1 cellular context compared by ENCODE assay signal in genomic region chr3:63969866-63970265, GRCh38.
TF ChIP-seq lines count a peak whose summit lies in the region.

No MANE protein-coding gene starts in this region.

TF ChIP-seq in HepG2, 621 proteins besides CTCF, POLR2A, EP300 and RAD21:
- TF ChIP-seq ZNF629 (CRISPR knock-in tag; conservative IDR thresholded peaks at IDR 0.05) (0 out of 2 replicates have a peak, but pooled peaks have one; percentile 8), PCBP2 (optimal IDR thresholded peaks at IDR 0.05; ENCODE audit: low read depth, low read length, poor library complexity, severe bottlenecking) (no peak), JARID2 (CRISPR knock-in tag; IDR thresholded peaks at IDR 0.05; ENCODE audit: insufficient replicate concordance) (no peak), FOXK1 (CRISPR knock-in tag; IDR thresholded peaks at IDR 0.05; ENCODE audit: borderline replicate concordance, low read depth) (no peak)
